In the genomic region with DNA sequence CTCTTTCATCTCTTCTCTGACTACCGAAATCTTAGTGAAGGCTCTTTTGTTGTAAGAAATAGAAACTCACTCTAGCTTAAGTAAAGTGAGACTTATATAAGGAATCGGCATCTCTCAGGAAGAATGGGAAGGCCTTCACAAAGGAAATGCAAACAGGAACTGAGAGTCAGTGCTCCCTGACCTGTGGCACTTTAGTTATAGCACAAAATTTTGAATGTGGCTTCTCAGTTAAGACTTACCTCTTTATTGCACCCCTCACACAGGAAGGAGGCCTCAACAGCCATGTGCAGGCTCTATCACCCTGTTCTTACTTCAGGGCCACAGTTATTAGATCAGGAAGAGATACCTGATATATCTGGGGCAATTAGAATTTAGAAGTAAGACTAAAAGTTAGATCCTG, we compare ENCODE assay signal across 19 cellular contexts.
DNase-seq lines count a peak whose midpoint lies in the region; ATAC-seq and TF ChIP-seq lines count a peak whose summit lies in the region.
"Had no signal": no experiment of that assay in that cellular context is flagged by ENCODE, and none has a peak within 500 bp of the region (broad histone marks: within the 10 kb centered on the region; RNA-seq: fewer than 3 reads in every experiment).

No MANE protein-coding gene starts in this region.

- H3K36me3 Mint-ChIP-seq in activated CD8-positive, alpha-beta memory T cell treated with anti-CD3 and anti-CD28 coated beads, Interleukin-2, amount 10 ng/mL, durations not matched to agents 7 days and 5 days: no peaks in the 10 kb centered on the region
- H3K36me3 Mint-ChIP-seq: activated naive CD8-positive, alpha-beta T cell treated with anti-CD3 and anti-CD28 coated beads for 36 hours; naive thymus-derived CD8-positive, alpha-beta T cell had no signal

- no peak overlapping the region for H3K27ac Mint-ChIP-seq in activated CD8-positive, alpha-beta memory T cell treated with anti-CD3 and anti-CD28 coated beads, Interleukin-2, amount 10 ng/mL, durations not matched to agents 7 days and 5 days
- H3K27ac Mint-ChIP-seq: activated naive CD8-positive, alpha-beta T cell treated with anti-CD3 and anti-CD28 coated beads for 36 hours; naive thymus-derived CD8-positive, alpha-beta T cell; T-helper 2 cell treated with Interferon-gamma antibody and Interleukin-4, amounts not matched to agents 5 μg/mL and 100 μg/mL, for 36 hours had no signal

- no peak overlapping the region for H3K4me3 ChIP-seq in PC-9
- H3K4me3 ChIP-seq: left ventricle myocardium inferior, prostate gland, SJCRH30 had no signal

- H3K79me2 ChIP-seq in PC-9 (ENCODE audit: low read depth): no peaks in the 10 kb centered on the region

- H3K4me3 Mint-ChIP-seq in activated CD8-positive, alpha-beta memory T cell treated with anti-CD3 and anti-CD28 coated beads, Interleukin-2, amount 10 ng/mL, durations not matched to agents 7 days and 5 days: no peak overlapping the region
- H3K4me3 Mint-ChIP-seq: activated naive CD8-positive, alpha-beta T cell treated with anti-CD3 and anti-CD28 coated beads for 36 hours; activated T-cell treated with anti-CD3 and anti-CD28 coated beads, Interleukin-2, amount 50 U/mL, for 4 hours; naive thymus-derived CD8-positive, alpha-beta T cell; T-helper 2 cell treated with Interferon-gamma antibody and Interleukin-4, amounts not matched to agents 5 μg/mL and 100 μg/mL, for 36 hours had no signal

- H3K36me3 ChIP-seq in PC-9 (ENCODE audit: low read depth): no peaks in the 10 kb centered on the region
- H3K36me3 ChIP-seq: left ventricle myocardium inferior, prostate gland, SJCRH30 had no signal

- H3K27me3 Mint-ChIP-seq in activated CD8-positive, alpha-beta memory T cell treated with anti-CD3 and anti-CD28 coated beads, Interleukin-2, amount 10 ng/mL, durations not matched to agents 7 days and 5 days: no peaks in the 10 kb centered on the region
- H3K27me3 Mint-ChIP-seq: activated naive CD8-positive, alpha-beta T cell treated with anti-CD3 and anti-CD28 coated beads for 36 hours had no signal

- no peak overlapping the region for H3K4me2 ChIP-seq in PC-9

- intact Hi-C loops in PC-9 (cut with micrococcal nuclease; ENCODE audit: unreplicated experiment): no loop called here

- H2AFZ ChIP-seq in PC-9: no peak overlapping the region

- no peak for TF ChIP-seq CTCF in PC-9 (conservative IDR thresholded peaks at IDR 0.05)

- H3K4me1 Mint-ChIP-seq in activated CD8-positive, alpha-beta memory T cell treated with anti-CD3 and anti-CD28 coated beads, Interleukin-2, amount 10 ng/mL, durations not matched to agents 7 days and 5 days: no peaks in the 10 kb centered on the region
- H3K4me1 Mint-ChIP-seq: activated naive CD8-positive, alpha-beta T cell treated with anti-CD3 and anti-CD28 coated beads for 36 hours; naive thymus-derived CD8-positive, alpha-beta T cell had no signal

- H3K9me3 Mint-ChIP-seq in activated CD8-positive, alpha-beta memory T cell treated with anti-CD3 and anti-CD28 coated beads, Interleukin-2, amount 10 ng/mL, durations not matched to agents 7 days and 5 days (ENCODE audit: low read depth): no peaks in the 10 kb centered on the region
- H3K9me3 Mint-ChIP-seq: activated naive CD8-positive, alpha-beta T cell treated with anti-CD3 and anti-CD28 coated beads for 36 hours; activated T-cell treated with anti-CD3 and anti-CD28 coated beads, Interleukin-2, amount 50 U/mL, for 4 hours; naive thymus-derived CD8-positive, alpha-beta T cell; T-helper 2 cell treated with Interferon-gamma antibody and Interleukin-4, amounts not matched to agents 5 μg/mL and 100 μg/mL, for 36 hours had no signal

- BruUV-seq in PC-9 (replicated peaks; lab: Mats Ljungman, UMichigan): no TSS peak

- H3K9me3 ChIP-seq in PC-9 (ENCODE audit: insufficient read depth, low read depth): no peaks in the 10 kb centered on the region
- H3K9me3 ChIP-seq: left ventricle myocardium inferior, prostate gland, SJCRH30 had no signal

- no peaks in the 10 kb centered on the region for H4K20me1 ChIP-seq in PC-9 (ENCODE audit: insufficient read depth)

- no peaks in the 10 kb centered on the region for H3K9me2 ChIP-seq in PC-9 (ENCODE audit: insufficient read depth)

- POLR2A ChIA-PET in PC-9 (lab: Charles Lee; ENCODE audit: unreplicated experiment): no interaction called here

- no peak overlapping the region for H3K27ac ChIP-seq in PC-9
- H3K27ac ChIP-seq: left ventricle myocardium inferior, prostate gland, SJCRH30 had no signal

- H3F3A ChIP-seq in PC-9 (ENCODE audit: insufficient read depth, low read depth): no peaks in the 10 kb centered on the region

- H3K4me1 ChIP-seq in PC-9 (replicated peaks; ENCODE audit: insufficient read depth): no peaks in the 10 kb centered on the region; the same call in 1 of the 2 replicates
- H3K4me1 ChIP-seq: prostate gland had no signal

- ATAC-seq in GM18498 (IDR thresholded peaks at IDR 0.05; ENCODE audit: unreplicated experiment) (peak; percentile 70), GM19395 (IDR thresholded peaks at IDR 0.05; ENCODE audit: unreplicated experiment) (peak; percentile 80), HG02678 (IDR thresholded peaks at IDR 0.05; ENCODE audit: unreplicated experiment) (peak; percentile 68), HG03342 (IDR thresholded peaks at IDR 0.05; ENCODE audit: unreplicated experiment) (no peak)
- ATAC-seq in activated CD8-positive, alpha-beta memory T cell treated with anti-CD3 and anti-CD28 coated beads, Interleukin-2, amount 10 ng/mL, durations not matched to agents 7 days and 5 days: no peak
- ATAC-seq: activated T-cell treated with anti-CD3 and anti-CD28 coated beads, Interleukin-2, amount 50 U/mL, for 4 hours; naive thymus-derived CD8-positive, alpha-beta T cell had no signal

- CTCF ChIA-PET in activated CD8-positive, alpha-beta memory T cell treated with anti-CD3 and anti-CD28 coated beads, Interleukin-2, amount 10 ng/mL, durations not matched to agents 7 days and 5 days (lab: Charles Lee): no interaction called here
- CTCF ChIA-PET in PC-9 (lab: Charles Lee): no interaction called here

- H3K27me3 ChIP-seq in PC-9 (ENCODE audit: insufficient read depth, low read depth): no peaks in the 10 kb centered on the region
- H3K27me3 ChIP-seq: SJCRH30 had no signal

- DNase-seq in MV-4-11 (lab: John Stamatoyannopoulos, UW) (peak; percentile 59), PC-9 (no peak)
- DNase-seq in activated CD8-positive, alpha-beta memory T cell treated with anti-CD3 and anti-CD28 coated beads, Interleukin-2, amount 10 ng/mL, durations not matched to agents 7 days and 5 days: no peak
- no peak for DNase-seq in activated CD4-positive, CD25-positive, alpha-beta regulatory T cell (lab: John Stamatoyannopoulos, UW)
- DNase-seq: activated CD4-positive, alpha-beta T cell treated with anti-CD3 and anti-CD28 coated beads for 48 hours; activated naive CD8-positive, alpha-beta T cell treated with anti-CD3 and anti-CD28 coated beads for 36 hours; activated T-cell treated with anti-CD3 and anti-CD28 coated beads, Interleukin-2, amount 50 U/mL, for 4 hours; effector CD4-positive, alpha-beta T cell; HCEC 1CT; left ventricle myocardium inferior; naive thymus-derived CD8-positive, alpha-beta T cell; SJCRH30; stimulated activated CD4-positive, alpha-beta T cell treated with anti-CD3 and anti-CD28 coated beads, Interleukin-12 subunit alpha, Interleukin-12 subunit beta, amount 100 ng/mL, for 4 hours had no signal

Comparison
In these comparisons a context has a peak if more than half of its experiments do, and no peak if none do; other contexts are left out.
1. ATAC-seq: peak in GM18498 (single experiment), GM19395 (single experiment) and HG02678 (single experiment); none in activated CD8-positive, alpha-beta memory T cell treated with anti-CD3 and anti-CD28 coated beads, Interleukin-2, amount 10 ng/mL, durations not matched to agents 7 days and 5 days (single experiment) and HG03342 (single experiment).